ENCODE assay signal across 28 cellular contexts in genomic region chr2:131516011-131516410, GRCh38. TPM values are rescaled to one million over a fixed set of nuclear protein-coding genes. Genes with fewer than 3 reads are reported as not detected.
"Had no signal": no experiment of that assay in that cellular context is flagged by ENCODE, and none has a peak within 500 bp of the region (broad histone marks: within the 10 kb centered on the region; RNA-seq: fewer than 3 reads in every experiment).

No MANE protein-coding gene starts in this region.

- H3K4me3 Mint-ChIP-seq: activated CD4-positive, alpha-beta T cell treated with anti-CD3 and anti-CD28 coated beads, Interleukin-2, amount 10 ng/mL, durations not matched to agents 7 days and 5 days; activated naive CD4-positive, alpha-beta T cell treated with anti-CD3 and anti-CD28 coated beads for 36 hours; memory B cell; nephron; T-cell; T-helper 2 cell treated with Interferon-gamma antibody and Interleukin-4, amounts not matched to agents 5 μg/mL and 100 μg/mL, for 36 hours had no signal

- ATAC-seq: T-cell had no signal

- DNase-seq: activated CD4-positive, alpha-beta T cell treated with anti-CD3 and anti-CD28 coated beads, Interleukin-2, amount 10 ng/mL, durations not matched to agents 7 days and 5 days; activated CD4-positive, CD25-positive, alpha-beta regulatory T cell treated with anti-CD3 and anti-CD28 coated beads, Interleukin-2, amount 50 U/mL, for 72 hours; activated naive CD4-positive, alpha-beta T cell treated with anti-CD3 and anti-CD28 coated beads for 36 hours; activated T-cell treated with anti-CD3 and anti-CD28 coated beads, Interleukin-2, amount 50 U/mL, for 1 hour; amygdala; cerebellar nuclear complex; cortex of kidney; small intestine; stimulated activated CD4-positive, alpha-beta T cell treated with anti-CD3 and anti-CD28 coated beads, Interleukin-15, amount 100 ng/mL, for 24 hours; stimulated activated naive CD4-positive, alpha-beta T cell; T-cell had no signal

- H3K27ac Mint-ChIP-seq: activated CD4-positive, alpha-beta T cell treated with anti-CD3 and anti-CD28 coated beads, Interleukin-2, amount 10 ng/mL, durations not matched to agents 7 days and 5 days; activated naive CD4-positive, alpha-beta T cell treated with anti-CD3 and anti-CD28 coated beads for 36 hours; activated T-helper 2 cell treated with anti-CD3 and anti-CD28 coated beads, Interferon-gamma antibody, Interleukin-2, Interleukin-4, amounts not matched to agents 10 μg/mL and 5 μg/mL and 100 μg/mL, durations not matched to agents 14 hours and 24 hours and 36 hours; memory B cell; nephron; T-cell; T-helper 2 cell treated with Interferon-gamma antibody and Interleukin-4, amounts not matched to agents 5 μg/mL and 100 μg/mL, for 36 hours had no signal

- H3K4me3 ChIP-seq: heart left ventricle, pancreas had no signal

- H3K4me1 ChIP-seq: heart left ventricle, pancreas had no signal

- H3K27me3 ChIP-seq: heart left ventricle, neutrophil, pancreas had no signal

- FAIRE-seq: endometrium, islet of Langerhans, pancreas, small intestine had no signal

- H3K4me1 Mint-ChIP-seq: nephron had no signal

- H3K27me3 Mint-ChIP-seq: activated CD4-positive, alpha-beta T cell treated with anti-CD3 and anti-CD28 coated beads, Interleukin-2, amount 10 ng/mL, durations not matched to agents 7 days and 5 days; memory B cell; T-cell had no signal

- H3K9me3 ChIP-seq: heart left ventricle, neutrophil, pancreas had no signal

- H3K9me3 Mint-ChIP-seq: activated CD4-positive, alpha-beta T cell treated with anti-CD3 and anti-CD28 coated beads, Interleukin-2, amount 10 ng/mL, durations not matched to agents 7 days and 5 days; activated naive CD4-positive, alpha-beta T cell treated with anti-CD3 and anti-CD28 coated beads for 36 hours; activated T-helper 2 cell treated with anti-CD3 and anti-CD28 coated beads, Interferon-gamma antibody, Interleukin-2, Interleukin-4, amounts not matched to agents 10 μg/mL and 5 μg/mL and 100 μg/mL, durations not matched to agents 14 hours and 24 hours and 36 hours; memory B cell; nephron; T-cell; T-helper 2 cell treated with Interferon-gamma antibody and Interleukin-4, amounts not matched to agents 5 μg/mL and 100 μg/mL, for 36 hours had no signal

- H3K27ac ChIP-seq: heart left ventricle, neutrophil, pancreas, VCaP had no signal

RNA-seq across cellular contexts. Expression of gene TUBA3D, which starts 40.1 kb away (rescaled TPM):
- total RNA-seq: activated CD4-positive, alpha-beta T cell treated with anti-CD3 and anti-CD28 coated beads, Interleukin-2, amount 10 ng/mL, durations not matched to agents 7 days and 5 days; activated naive CD4-positive, alpha-beta T cell treated with anti-CD3 and anti-CD28 coated beads for 36 hours; activated T-helper 2 cell treated with anti-CD3 and anti-CD28 coated beads, Interferon-gamma antibody, Interleukin-2, Interleukin-4, amounts not matched to agents 10 μg/mL and 5 μg/mL and 100 μg/mL, durations not matched to agents 14 hours and 24 hours and 36 hours; epithelial cell of proximal tubule; fibroblast of villous mesenchyme; mononuclear cell; myocyte; pancreas; pulmonary artery endothelial cell; subcutaneous adipose tissue; T-cell; urinary bladder had no signal
- polyA plus RNA-seq: urinary bladder had no signal
